8 cellular contexts compared by ENCODE assay signal in the genomic region with DNA sequence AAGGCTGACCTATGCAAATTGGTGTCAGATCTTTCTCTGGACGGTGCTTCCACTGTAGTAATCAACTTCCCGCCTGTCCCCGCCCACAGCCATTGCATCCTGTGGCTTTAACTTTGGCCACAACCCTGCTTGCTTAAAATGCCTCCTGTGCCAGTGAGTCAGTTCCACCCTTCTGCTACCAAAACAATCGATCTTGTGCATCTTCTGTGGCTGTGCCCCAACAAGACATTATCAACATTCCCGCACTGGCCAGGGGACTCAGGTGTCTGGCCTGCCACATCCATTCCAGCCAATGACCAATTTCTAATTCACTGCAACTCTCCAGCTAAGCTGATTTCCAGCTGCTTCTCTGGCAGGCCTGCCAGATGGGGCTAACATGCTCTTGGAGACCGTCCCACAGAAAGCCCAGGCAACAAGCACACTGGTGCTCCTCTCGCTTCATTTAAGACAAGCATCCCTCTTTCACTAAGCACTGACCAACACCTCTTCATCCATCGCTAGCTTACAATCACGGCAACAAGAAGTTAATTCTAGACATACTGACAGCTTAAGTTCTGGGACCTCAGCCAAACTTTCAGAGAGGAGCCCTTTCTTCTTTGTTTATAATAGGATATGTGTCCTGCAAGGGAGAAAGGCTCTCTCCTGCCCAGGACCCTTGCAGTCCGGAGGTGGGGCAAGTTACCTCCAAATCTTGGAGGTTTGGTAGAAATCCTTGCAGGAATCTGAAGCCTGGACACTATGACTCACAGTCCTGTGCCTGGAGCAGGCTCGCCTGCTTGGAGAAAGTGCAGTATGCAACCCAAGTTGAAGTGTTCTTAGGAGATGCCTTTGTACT. TPM values are rescaled to one million over a fixed set of nuclear protein-coding genes. Genes with fewer than 3 reads are reported as not detected.
A peak's percentile ranks its signal among the peaks of the same experiment; 100 is the strongest.
DNase-seq lines count a peak whose midpoint lies in the region; ATAC-seq and TF ChIP-seq lines count a peak whose summit lies in the region.

No MANE protein-coding gene starts in this region.

- POLR2A ChIA-PET in naive thymus-derived CD8-positive, alpha-beta T cell (lab: Charles Lee): no interaction called here

- DNase-seq in DMS79 (lab: John Stamatoyannopoulos, UW) (peak; percentile 29), NCI-H446 treated with DMSO at 0.1 percent for 48 hours (lab: John Stamatoyannopoulos, UW) (peak; percentile 62), cerebellar cortex (ENCODE audit: low spot score) (peak; percentile 50), myocyte (ENCODE audit: low read depth) (peak; percentile 58), progenitor cell of endocrine pancreas (ENCODE audit: low spot score, unreplicated experiment) (no peak), NCI-H2029 (lab: John Stamatoyannopoulos, UW) (no peak), OCI-M2 (lab: John Stamatoyannopoulos, UW; ENCODE audit: unreplicated experiment) (no peak)
- no peak for DNase-seq in naive thymus-derived CD8-positive, alpha-beta T cell

- H3K36me3 Mint-ChIP-seq in naive thymus-derived CD8-positive, alpha-beta T cell: no peaks in the 10 kb centered on the region
- no peaks in the 10 kb centered on the region for H3K36me3 Mint-ChIP-seq in progenitor cell of endocrine pancreas (ENCODE audit: insufficient read depth)

- no peaks in the 10 kb centered on the region for H3K9me3 Mint-ChIP-seq in naive thymus-derived CD8-positive, alpha-beta T cell
- H3K9me3 Mint-ChIP-seq in progenitor cell of endocrine pancreas (ENCODE audit: low read depth): no peaks in the 10 kb centered on the region

- no peaks in the 10 kb centered on the region for H3K4me1 Mint-ChIP-seq in naive thymus-derived CD8-positive, alpha-beta T cell
- peaks cover under 1% of the 10 kb centered on the region for H3K4me1 Mint-ChIP-seq in progenitor cell of endocrine pancreas (ENCODE audit: low read depth)

- H3K27me3 Mint-ChIP-seq in naive thymus-derived CD8-positive, alpha-beta T cell: peaks cover 6 to 27% (median 18%) of the 10 kb centered on the region in 5 donors
- peaks cover 45% of the 10 kb centered on the region for H3K27me3 Mint-ChIP-seq in progenitor cell of endocrine pancreas

- H3K27ac Mint-ChIP-seq in naive thymus-derived CD8-positive, alpha-beta T cell: no peak overlapping the region
- no peak overlapping the region for H3K27ac Mint-ChIP-seq in progenitor cell of endocrine pancreas

- no peak for TF ChIP-seq CTCF in progenitor cell of endocrine pancreas (IDR thresholded peaks at IDR 0.05; ENCODE audit: unreplicated experiment)

- ATAC-seq in naive thymus-derived CD8-positive, alpha-beta T cell: no peak

- H3K4me3 Mint-ChIP-seq in naive thymus-derived CD8-positive, alpha-beta T cell: no peak overlapping the region
- no peak overlapping the region for H3K4me3 Mint-ChIP-seq in progenitor cell of endocrine pancreas (ENCODE audit: low read depth)

RNA-seq across cellular contexts. Expression of gene CA12, which starts 6.7 kb away (rescaled TPM):
- total RNA-seq in myocyte (0.26 and 0.62 TPM in 2 replicates), progenitor cell of endocrine pancreas (0.38 and 0.58 TPM in 2 replicates)
- polyA plus RNA-seq in myocyte (2012): 0.09 TPM
- total RNA-seq in naive thymus-derived CD8-positive, alpha-beta T cell: not detected
- not detected for polyA plus RNA-seq in naive thymus-derived CD8-positive, alpha-beta T cell

Comparison
In these comparisons a context has a peak if more than half of its experiments do, and no peak if none do; other contexts are left out.
1. DNase-seq: peak in DMS79 (single experiment), NCI-H446 treated with DMSO at 0.1 percent for 48 hours (single experiment), cerebellar cortex (single experiment) and myocyte (single experiment); none in naive thymus-derived CD8-positive, alpha-beta T cell (0 of 10), progenitor cell of endocrine pancreas (single experiment), NCI-H2029 (single experiment) and OCI-M2 (single experiment).